ENCODE assay signal across 13 cellular contexts in the genomic region with DNA sequence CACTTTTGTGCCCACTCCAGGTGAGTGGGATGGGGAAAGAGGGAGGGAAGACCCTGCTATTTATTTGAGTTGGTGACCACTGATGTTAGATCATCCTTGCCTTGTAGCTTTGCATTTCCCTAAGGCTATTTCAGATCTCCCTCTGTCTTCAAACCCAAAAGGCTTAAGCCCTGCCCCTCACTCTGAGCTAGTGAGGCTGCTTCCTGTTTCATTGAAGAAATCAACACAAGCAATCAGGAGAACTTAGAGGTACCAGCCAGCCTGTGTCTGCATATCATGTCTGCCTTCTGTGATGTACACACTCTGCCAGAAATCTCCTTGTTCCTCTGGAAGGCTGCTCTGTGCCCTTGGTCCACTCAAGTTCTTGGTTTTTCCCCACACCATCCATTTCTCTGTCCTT.
A peak's percentile ranks its signal among the peaks of the same experiment; 100 is the strongest.
DNase-seq lines count a peak whose midpoint lies in the region; ATAC-seq and TF ChIP-seq lines count a peak whose summit lies in the region.
"Had no signal": no experiment of that assay in that cellular context is flagged by ENCODE, and none has a peak within 500 bp of the region (broad histone marks: within the 10 kb centered on the region; RNA-seq: fewer than 3 reads in every experiment).

No MANE protein-coding gene starts in this region.

- peaks cover 71% of the 10 kb centered on the region for H3K4me1 Mint-ChIP-seq in activated B cell treated with CpG ODN at 0.5 μM for 24 hours

- peak; percentile 52 for DNase-seq in ELF-1 (ENCODE audit: low read depth, low spot score)
- DNase-seq in activated B cell treated with CpG ODN at 0.5 μM for 24 hours = no peak
- DNase-seq in NCI-H2171 (lab: John Stamatoyannopoulos, UW) = no peak
- DNase-seq in stimulated activated CD8-positive, alpha-beta memory T cell treated with anti-CD3 and anti-CD28 coated beads, Interleukin-4, amount 100 ng/mL, for 48 hours = no peak
- DNase-seq in T-helper 9 cell = no peak
- no peak for DNase-seq in KG1 (lab: John Stamatoyannopoulos, UW)
- DNase-seq: NCI-H1417 treated with DMSO at 0.1 percent for 48 hours; pancreas; stimulated activated naive CD4-positive, alpha-beta T cell treated with Interleukin-2 at 50 U/mL for 16 hours; T1000 had no signal

- no peak for TF ChIP-seq CTCF in activated B cell treated with CpG ODN at 0.5 μM for 24 hours (IDR thresholded peaks at IDR 0.05)

- no peaks in the 10 kb centered on the region for H3K9me3 Mint-ChIP-seq in activated B cell treated with CpG ODN at 0.5 μM for 24 hours

- H3K36me3 ChIP-seq in KOPT-K1 (ENCODE audit: insufficient read depth, low read length) (no peaks in the 10 kb centered on the region), mesodermal cell (ENCODE audit: control insufficient read depth, insufficient read depth, low read length) (no peaks in the 10 kb centered on the region)
- H3K36me3 ChIP-seq: pancreas had no signal

- H3K27ac ChIP-seq in KOPT-K1 (ENCODE audit: low read depth, low read length, poor library complexity, severe bottlenecking) = peak overlapping the region; percentile 20
- H3K27ac ChIP-seq in mesodermal cell (ENCODE audit: low read depth, low read length, severe bottlenecking) = peak overlapping the region; percentile 30
- H3K27ac ChIP-seq: pancreas had no signal

- H3K9me3 ChIP-seq in KOPT-K1 (ENCODE audit: insufficient read depth, low read length, poor library complexity, severe bottlenecking) (no peaks in the 10 kb centered on the region), mesodermal cell (ENCODE audit: control insufficient read depth, low read length) (no peaks in the 10 kb centered on the region)
- H3K9me3 ChIP-seq: pancreas had no signal

- no peaks in the 10 kb centered on the region for H3K27me3 Mint-ChIP-seq in activated B cell treated with CpG ODN at 0.5 μM for 24 hours

- no peak overlapping the region for H3K4me3 Mint-ChIP-seq in activated B cell treated with CpG ODN at 0.5 μM for 24 hours

- peak overlapping the region; percentile 63 for H3K27ac Mint-ChIP-seq in activated B cell treated with CpG ODN at 0.5 μM for 24 hours

- H3K4me3 ChIP-seq in mesodermal cell (ENCODE audit: extremely low read depth, insufficient read depth, low read length, poor library complexity, severe bottlenecking) = no peak overlapping the region
- H3K4me3 ChIP-seq: pancreas had no signal

- CTCF ChIA-PET in activated B cell treated with CpG ODN at 0.5 μM for 24 hours (lab: Charles Lee) = no interaction called here

- peak; percentile 53 for ATAC-seq in activated B cell treated with CpG ODN at 0.5 μM for 24 hours (ENCODE audit: low read depth)
- ATAC-seq: left lobe of liver had no signal

- intact Hi-C loops in activated B cell treated with CpG ODN at 0.5 μM for 24 hours (cut with micrococcal nuclease) = no loop called here

- peaks cover 18% of the 10 kb centered on the region for H3K4me1 ChIP-seq in mesodermal cell (ENCODE audit: control insufficient read depth, insufficient read depth, low read length, poor library complexity, severe bottlenecking)

- H3K36me3 Mint-ChIP-seq in activated B cell treated with CpG ODN at 0.5 μM for 24 hours (ENCODE audit: low read depth) = peaks cover 25% of the 10 kb centered on the region

- POLR2A ChIA-PET in activated B cell treated with CpG ODN at 0.5 μM for 24 hours (lab: Charles Lee) = no interaction called here
